19 cellular contexts compared by ENCODE assay signal in genomic region chr5:99068944-99069650, GRCh38.
A peak's percentile ranks its signal among the peaks of the same experiment; 100 is the strongest.
DNase-seq lines count a peak whose midpoint lies in the region; ATAC-seq and TF ChIP-seq lines count a peak whose summit lies in the region.
"Had no signal": no experiment of that assay in that cellular context is flagged by ENCODE, and none has a peak within 500 bp of the region (broad histone marks: within the 10 kb centered on the region; RNA-seq: fewer than 3 reads in every experiment).

No MANE protein-coding gene starts in this region.

- no peak for DNase-seq in nucleus accumbens (lab: John Stamatoyannopoulos, UW)
- DNase-seq in cardiac septum (ENCODE audit: low spot score), result no peak
- DNase-seq in foreskin keratinocyte, result no peak
- no peak for DNase-seq in MM.1S
- DNase-seq: activated CD4-positive, alpha-beta memory T cell treated with anti-CD3 and anti-CD28 coated beads, Interleukin-2, amount 10 ng/mL, durations not matched to agents 7 days and 5 days; activated naive CD4-positive, alpha-beta T cell; Calu3; caudate nucleus; Kasumi-1; left ventricle myocardium superior; spleen; T-helper 2 cell; upper lobe of right lung had no signal

- no peak overlapping the region for H3K4me3 ChIP-seq in MM.1S (ENCODE audit: low read length)
- H3K4me3 ChIP-seq: hepatocyte, spleen, upper lobe of right lung had no signal

- no peaks in the 10 kb centered on the region for H3K9me2 ChIP-seq in MM.1S (replicated peaks; ENCODE audit: insufficient read depth, low read length)

- H3K27ac ChIP-seq in foreskin keratinocyte (no peak overlapping the region), MM.1S (ENCODE audit: low read length) (no peak overlapping the region)
- H3K27ac ChIP-seq: epithelial cell of prostate, hepatocyte, spleen, upper lobe of right lung had no signal

- H3K4me2 ChIP-seq in MM.1S (ENCODE audit: low read depth, low read length), result no peak overlapping the region
- H3K4me2 ChIP-seq: hepatocyte had no signal

- no peak overlapping the region for H2AFZ ChIP-seq in MM.1S (ENCODE audit: low read length)
- H2AFZ ChIP-seq: hepatocyte had no signal

- H3F3A ChIP-seq in MM.1S (ENCODE audit: insufficient read depth, low read length), result no peaks in the 10 kb centered on the region

- H3K4me1 ChIP-seq in foreskin keratinocyte (no peaks in the 10 kb centered on the region), MM.1S (ENCODE audit: low read length) (peaks cover 6% of the 10 kb centered on the region; the same call in 1 of the 2 replicates)
- H3K4me1 ChIP-seq: spleen, upper lobe of right lung had no signal

- no peak overlapping the region for H3K9ac ChIP-seq in MM.1S (ENCODE audit: low read length)

- H3K79me2 ChIP-seq in MM.1S (ENCODE audit: low read length), result no peaks in the 10 kb centered on the region
- H3K79me2 ChIP-seq: hepatocyte had no signal

- no peaks in the 10 kb centered on the region for H3K9me3 ChIP-seq in MM.1S (replicated peaks; ENCODE audit: insufficient read depth, low read length)
- H3K9me3 ChIP-seq: upper lobe of right lung had no signal

- no peaks in the 10 kb centered on the region for H4K20me1 ChIP-seq in MM.1S (ENCODE audit: insufficient read depth, low read length)

- H3K36me3 ChIP-seq in MM.1S (replicated peaks; ENCODE audit: insufficient read depth, low read length), result no peaks in the 10 kb centered on the region
- H3K36me3 ChIP-seq: spleen, upper lobe of right lung had no signal

- TF ChIP-seq CTCF in foreskin keratinocyte (conservative IDR thresholded peaks at IDR 0.05), result no peak
- no peak for TF ChIP-seq CTCF in MM.1S (IDR thresholded peaks at IDR 0.05; ENCODE audit: low read length)

- intact Hi-C loops in cardiac septum (cut with DNase I), result no loop called here

- ATAC-seq in GM18499 (IDR thresholded peaks at IDR 0.05; ENCODE audit: insufficient read depth, unreplicated experiment) (peak; percentile 80), GM19452 (IDR thresholded peaks at IDR 0.05; ENCODE audit: unreplicated experiment) (peak; percentile 63), HG02642 (IDR thresholded peaks at IDR 0.05; ENCODE audit: poor library complexity, unreplicated experiment) (peak; percentile 81), HG03378 (IDR thresholded peaks at IDR 0.05; ENCODE audit: unreplicated experiment) (peak; percentile 84), foreskin keratinocyte (no peak)
- ATAC-seq: left ventricle myocardium superior, upper lobe of right lung had no signal

- H3K27me3 ChIP-seq in foreskin keratinocyte (no peaks in the 10 kb centered on the region), MM.1S (replicated peaks; ENCODE audit: insufficient read depth, low read length) (no peaks in the 10 kb centered on the region)
- H3K27me3 ChIP-seq: hepatocyte, spleen, upper lobe of right lung had no signal
